In the genomic region with DNA sequence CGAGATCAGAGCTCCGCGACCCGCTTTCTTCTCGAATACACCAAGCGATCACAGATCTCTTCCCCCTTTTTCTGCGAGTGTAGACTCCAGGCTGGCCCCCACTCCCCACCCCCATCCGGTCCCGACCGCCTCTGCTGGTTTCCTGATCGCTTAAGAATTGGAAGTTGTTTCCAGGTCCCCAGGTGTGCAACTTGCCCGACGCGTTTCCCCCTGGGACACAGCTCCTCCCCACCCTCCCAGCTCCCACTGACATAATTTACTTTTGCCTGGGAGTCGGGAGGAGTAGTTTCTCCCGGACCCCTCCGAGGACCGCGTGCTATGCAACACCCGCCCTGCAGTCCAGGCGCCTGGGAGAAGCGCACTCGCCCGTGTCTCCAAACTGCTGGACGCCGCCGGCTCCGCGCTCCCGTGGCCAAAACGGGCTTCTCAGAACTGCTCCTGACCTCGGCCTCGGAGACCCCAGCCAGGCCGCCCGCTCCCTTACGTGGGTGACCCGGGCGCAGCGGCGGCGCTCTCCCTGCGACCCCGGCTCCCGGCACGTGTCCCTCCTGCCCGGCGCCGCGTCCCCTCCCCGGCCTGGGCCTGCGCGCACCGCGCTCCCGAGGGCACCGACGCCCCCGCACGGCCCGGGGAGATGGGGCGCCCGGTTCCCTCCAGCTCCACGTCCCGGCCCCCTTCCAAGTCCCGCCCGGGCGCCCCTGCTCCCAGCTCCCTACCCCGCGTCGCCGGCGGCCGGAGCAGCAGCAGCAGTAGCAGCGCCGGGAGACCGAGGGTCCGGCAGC, we compare ENCODE assay signal across 8 cellular contexts. TPM values are rescaled to one million over a fixed set of nuclear protein-coding genes. Genes with fewer than 3 reads are reported as not detected.
DNase-seq lines count a peak whose midpoint lies in the region; ATAC-seq, FAIRE-seq and TF ChIP-seq lines count a peak whose summit lies in the region.

No MANE protein-coding gene starts in this region.

- H3K4me3 ChIP-seq in K562: peak overlapping the region; percentile 82

- no peaks in the 10 kb centered on the region for H4K20me1 ChIP-seq in K562 (replicated peaks; ENCODE audit: control insufficient read depth, insufficient read depth, low read length)

- peak; percentile 35 for FAIRE-seq in K562 (lab: Jason Lieb, UNC)

- CTCF ChIA-PET in K562 (lab: Yijun Ruan, JAX; ENCODE audit: low intra/inter-chr PET ratio): interaction anchor here (0.8 kb wide), 1 partner anchor 111 kb away, joined by 4 read pairs; no protein-coding TSS in a partner anchor

- peaks cover 22% of the 10 kb centered on the region for H3K4me1 Mint-ChIP-seq in T-helper 17 cell

- no peaks in the 10 kb centered on the region for H3K27me3 ChIP-seq in K562 (ENCODE audit: control insufficient read depth in 2 of 2, insufficient read depth in 2 of 2, low read length in 2 of 2)

- peak overlapping the region; percentile 89 for H3K27ac ChIP-seq in K562 (ENCODE audit: extremely low read depth, low read depth, low read length)

- H3K36me3 Mint-ChIP-seq in T-helper 17 cell (ENCODE audit: low read depth): no peaks in the 10 kb centered on the region

- ATAC-seq in GM19023 (IDR thresholded peaks at IDR 0.05; ENCODE audit: unreplicated experiment): peak; percentile 17
- ATAC-seq in HG03175 (IDR thresholded peaks at IDR 0.05; ENCODE audit: unreplicated experiment): peak; percentile 12
- peak; percentile 11 for ATAC-seq in T-helper 17 cell
- peak; percentile 65 for ATAC-seq in K562

- TF ChIP-seq POLR2A in K562 (conservative IDR thresholded peaks at IDR 0.05): no peak; the same call in 1 of the 2 replicates

- no peaks in the 10 kb centered on the region for H3K9me1 ChIP-seq in K562 (ENCODE audit: control insufficient read depth, insufficient read depth, low read length)

- POLR2A ChIA-PET in K562 (lab: Yijun Ruan, JAX): interaction anchor here (0.6 to 1.2 kb wide), 4 partner anchors 11 to 88 kb away, joined by 3 to 6 read pairs (median 4); no protein-coding TSS in a partner anchor

- intact Hi-C loops in K562 (cut with micrococcal nuclease): no loop called here

- peak overlapping the region; percentile 80 to 98 for H3K9ac ChIP-seq in K562 (ENCODE audit: insufficient read depth in 1 of 2, low read depth in 2 of 2, low read length in 2 of 2)

- peaks cover 45% of the 10 kb centered on the region for H3K79me2 ChIP-seq in K562 (ENCODE audit: control insufficient read depth, insufficient read depth, low read length)

- H3K9me3 ChIP-seq in T-helper 17 cell (ENCODE audit: control insufficient read depth, low read length, poor library complexity, severe bottlenecking) (no peaks in the 10 kb centered on the region), K562 (replicated peaks; ENCODE audit: control insufficient read depth, insufficient read depth, low read depth, low read length) (no peaks in the 10 kb centered on the region)

- peak overlapping the region; percentile 91 for H3K4me2 ChIP-seq in K562 (ENCODE audit: insufficient read depth, low read length)

- peak overlapping the region; percentile 93 for H3K27ac Mint-ChIP-seq in T-helper 17 cell

- no peak for TF ChIP-seq EP300 in K562 (IDR thresholded peaks at IDR 0.05; ENCODE audit: low read length)

- no peaks in the 10 kb centered on the region for H3K27me3 Mint-ChIP-seq in T-helper 17 cell

- no peak for TF ChIP-seq CTCF in K562 (IDR thresholded peaks at IDR 0.05 in 2 of 3, conservative IDR thresholded peaks at IDR 0.05 in 1 of 3; ENCODE audit: insufficient read depth in 2 of 3, low read depth in 1 of 3, low read length in 3 of 3)

- TSS peak; percentile 38 for BruUV-seq in K562 (replicated peaks; lab: Mats Ljungman, UMichigan)

- H3K4me3 Mint-ChIP-seq in T-helper 17 cell: peak overlapping the region; percentile 95

- peak overlapping the region; percentile 98 for H2AFZ ChIP-seq in K562 (ENCODE audit: low read depth, low read length)

- no peak for TF ChIP-seq RAD21 in K562 (CRISPR knock-in tag; conservative IDR thresholded peaks at IDR 0.05 in 1 of 2, IDR thresholded peaks at IDR 0.05 in 1 of 2)

- peak; percentile 64 for DNase-seq in AG08396 (ENCODE audit: low spot score)
- DNase-seq in T-helper 17 cell: peak in 1 of 3 donors; percentile 31
- peak; percentile 63 to 82 (median 72) for DNase-seq in K562 (ENCODE audit: extremely low read depth in 1 of 4, low spot score in 3 of 4)
- peak; percentile 43 for DNase-seq in iPS-NIHi7 (ENCODE audit: extremely low spot score)
- peak; percentile 50 for DNase-seq in stimulated activated CD4-positive, alpha-beta T cell treated with anti-CD3 and anti-CD28 coated beads, Interleukin-12 subunit alpha, Interleukin-12 subunit beta, amount 100 ng/mL, for 4 hours
- no peak for DNase-seq in hippocampal formation (lab: John Stamatoyannopoulos, UW)

- in situ Hi-C loops in K562 (cut with MboI): no loop called here

- 3% methylated on average over 24 of the region's 77 CpGs for WGBS in K562 (ENCODE audit: insufficient coverage, low coverage, missing lambda C conversion rate)

- peaks cover 21 to 29% of the 10 kb centered on the region in 2 experiments for H3K4me1 ChIP-seq in K562 (replicated peaks in 1 of 2; ENCODE audit: control insufficient read depth in 2 of 2, insufficient read depth in 2 of 2, low read length in 2 of 2)

- H3K36me3 ChIP-seq in K562 (ENCODE audit: control insufficient read depth, insufficient read depth, low read length): no peaks in the 10 kb centered on the region

TF ChIP-seq in K562, 482 proteins besides CTCF, POLR2A, EP300 and RAD21 (continues in another document):
- TF ChIP-seq FOXK1 (CRISPR knock-in tag; IDR thresholded peaks at IDR 0.05; ENCODE audit: borderline replicate concordance): no peak
- no peak for TF ChIP-seq ZNF239 (CRISPR knock-in tag; IDR thresholded peaks at IDR 0.05)
- TF ChIP-seq SLC30A9 (CRISPR knock-in tag; IDR thresholded peaks at IDR 0.05): no peak
- no peak for TF ChIP-seq HMG20B (CRISPR knock-in tag; IDR thresholded peaks at IDR 0.05)
- TF ChIP-seq MYC (IDR thresholded peaks at IDR 0.05; ENCODE audit: low read depth, low read length): peak; percentile 75; the same call in 1 of the 2 replicates
- TF ChIP-seq MYC (CRISPR knock-in tag; IDR thresholded peaks at IDR 0.05; ENCODE audit: borderline replicate concordance, low read depth): no peak
- no peak for TF ChIP-seq NR2C1 (IDR thresholded peaks at IDR 0.05)
- TF ChIP-seq NR2C1 (tag; IDR thresholded peaks at IDR 0.05): no peak
- TF ChIP-seq DNMT1 (IDR thresholded peaks at IDR 0.05): no peak
- 0 out of 2 replicates have a peak, but pooled peaks have one; percentile 57 for TF ChIP-seq HDAC6 (IDR thresholded peaks at IDR 0.05; ENCODE audit: low read depth, low read length)
- TF ChIP-seq, protein P1, sequence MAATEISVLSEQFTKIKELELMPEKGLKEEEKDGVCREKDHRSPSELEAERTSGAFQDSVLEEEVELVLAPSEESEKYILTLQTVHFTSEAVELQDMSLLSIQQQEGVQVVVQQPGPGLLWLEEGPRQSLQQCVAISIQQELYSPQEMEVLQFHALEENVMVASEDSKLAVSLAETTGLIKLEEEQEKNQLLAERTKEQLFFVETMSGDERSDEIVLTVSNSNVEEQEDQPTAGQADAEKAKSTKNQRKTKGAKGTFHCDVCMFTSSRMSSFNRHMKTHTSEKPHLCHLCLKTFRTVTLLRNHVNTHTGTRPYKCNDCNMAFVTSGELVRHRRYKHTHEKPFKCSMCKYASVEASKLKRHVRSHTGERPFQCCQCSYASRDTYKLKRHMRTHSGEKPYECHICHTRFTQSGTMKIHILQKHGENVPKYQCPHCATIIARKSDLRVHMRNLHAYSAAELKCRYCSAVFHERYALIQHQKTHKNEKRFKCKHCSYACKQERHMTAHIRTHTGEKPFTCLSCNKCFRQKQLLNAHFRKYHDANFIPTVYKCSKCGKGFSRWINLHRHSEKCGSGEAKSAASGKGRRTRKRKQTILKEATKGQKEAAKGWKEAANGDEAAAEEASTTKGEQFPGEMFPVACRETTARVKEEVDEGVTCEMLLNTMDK (IDR thresholded peaks at IDR 0.05; ENCODE audit: borderline replicate concordance, insufficient read depth, low read depth, low read length, poor library complexity, severe bottlenecking): no peak
- peak; percentile 71 for TF ChIP-seq L3MBTL2 (IDR thresholded peaks at IDR 0.05)
- TF ChIP-seq ETV1 (tag; conservative IDR thresholded peaks at IDR 0.05; ENCODE audit: low read depth): peak; percentile 35; the same call in 1 of the 2 replicates
- TF ChIP-seq ZFP30 (CRISPR knock-in tag; IDR thresholded peaks at IDR 0.05; ENCODE audit: borderline replicate concordance): no peak
- TF ChIP-seq CBX1 (IDR thresholded peaks at IDR 0.05; ENCODE audit: low read depth): no peak
- TF ChIP-seq, protein P2, sequence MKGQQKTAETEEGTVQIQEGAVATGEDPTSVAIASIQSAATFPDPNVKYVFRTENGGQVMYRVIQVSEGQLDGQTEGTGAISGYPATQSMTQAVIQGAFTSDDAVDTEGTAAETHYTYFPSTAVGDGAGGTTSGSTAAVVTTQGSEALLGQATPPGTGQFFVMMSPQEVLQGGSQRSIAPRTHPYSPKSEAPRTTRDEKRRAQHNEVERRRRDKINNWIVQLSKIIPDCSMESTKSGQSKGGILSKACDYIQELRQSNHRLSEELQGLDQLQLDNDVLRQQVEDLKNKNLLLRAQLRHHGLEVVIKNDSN (CRISPR knock-in tag; IDR thresholded peaks at IDR 0.05): peak; percentile 21; the same call in 1 of the 2 replicates
- no peak for TF ChIP-seq LCOR (CRISPR knock-in tag; IDR thresholded peaks at IDR 0.05)
- no peak for TF ChIP-seq CHCHD3 (CRISPR knock-in tag; IDR thresholded peaks at IDR 0.05)

RNA-seq across cellular contexts. Expression of a gene that starts 0.5 kb away (rescaled TPM):
- 10 to 100 TPM; 12.6 to 13.0 TPM for total RNA-seq in T-helper 17 cell
- total RNA-seq in K562 (2011; cell fraction: chromatin; rRNA removed; ENCODE audit: low replicate concordance): 12.8 and 14.2 TPM in 2 replicates
- total RNA-seq in K562 (2011; cell fraction: nucleolus; rRNA removed): 16.7 and 17.9 TPM in 2 replicates
- 13.9 and 18.0 TPM in 2 replicates for total RNA-seq in K562 (2011; cell fraction: nucleoplasm; rRNA removed)
- total RNA-seq in K562 (2014; rRNA removed): 9.8 and 10.1 TPM in 2 replicates
- 4.0 and 4.5 TPM in 2 replicates for total RNA-seq in K562 (2014; rRNA removed; fragmentation: Illumina TruSeq; extraction: Trizol)
- 4.7 and 5.2 TPM in 2 replicates for total RNA-seq in K562 (2015; rRNA removed; fragmentation: Illumina TruSeq; extraction: Trizol)
- 9.4 and 11.7 TPM in 2 replicates for total RNA-seq in K562 (2021)
- 8.0 and 18.3 TPM in 2 replicates for polyA plus RNA-seq in K562 (2011; rRNA removed)
- polyA plus RNA-seq in K562 (2011; cell fraction: cytosol; rRNA removed): 20.1 and 26.7 TPM in 2 replicates
- polyA plus RNA-seq in K562 (2011; cell fraction: nucleus; rRNA removed): 12.0 and 12.3 TPM in 2 replicates
- 5.6 and 11.1 TPM in 2 replicates for polyA plus RNA-seq in K562 (2012)
- polyA plus RNA-seq in K562 (2014; fragmentation: Illumina TruSeq; extraction: Trizol): 10.6 and 11.2 TPM in 2 replicates
- polyA plus RNA-seq in K562 (2014; fragmentation: Nextera tagmentation; extraction: Ambion mirVana): 1 to 10 TPM; 1.2 to 2.0 TPM
- polyA plus RNA-seq in K562 (2014; rRNA removed): 8.7 and 9.9 TPM in 2 replicates
- polyA minus RNA-seq in K562 (2011; rRNA and poly(A)+ RNA removed): 4.5 and 4.7 TPM in 2 replicates
- polyA minus RNA-seq in K562 (2011; cell fraction: cytosol; rRNA and poly(A)+ RNA removed): 10.1 and 10.2 TPM in 2 replicates
- polyA minus RNA-seq in K562 (2011; cell fraction: nucleus; rRNA and poly(A)+ RNA removed): 2.9 and 3.1 TPM in 2 replicates

Comparison
In these comparisons a context has a peak if more than half of its experiments do, and no peak if none do; other contexts are left out.
1. DNase-seq: peak in AG08396 (single experiment), K562 (4 of 4), iPS-NIHi7 (single experiment) and stimulated activated CD4-positive, alpha-beta T cell treated with anti-CD3 and anti-CD28 coated beads, Interleukin-12 subunit alpha, Interleukin-12 subunit beta, amount 100 ng/mL, for 4 hours (single experiment); none in hippocampal formation (0 of 2).
2. ATAC-seq: peak in every context shown above with its lines; median percentile 65 in K562; 17 in GM19023; 12 in HG03175; 11 in T-helper 17 cell.